1 cellular context compared by ENCODE assay signal in the genomic region with DNA sequence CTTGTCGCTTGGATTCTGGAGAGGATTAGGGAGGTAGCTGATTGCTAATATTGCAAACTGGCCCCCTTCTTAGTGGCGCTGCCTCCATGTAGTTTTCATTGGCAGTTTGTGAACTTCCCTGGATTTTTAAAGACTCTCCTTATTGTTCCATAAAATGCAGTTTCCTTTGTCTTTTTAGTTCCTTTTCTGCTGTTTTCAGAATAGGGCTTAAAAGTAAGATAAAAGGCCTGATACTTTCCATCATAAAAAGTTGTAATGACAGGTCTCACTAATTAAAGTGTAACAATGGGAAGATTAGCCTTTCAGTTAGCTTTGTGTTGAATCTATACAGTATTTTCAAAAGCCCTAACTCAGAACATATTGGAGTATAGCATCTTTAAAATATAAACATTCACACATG.
TF ChIP-seq lines count a peak whose summit lies in the region.

No MANE protein-coding gene starts in this region.

TF ChIP-seq in GM23338, 12 proteins besides CTCF, POLR2A, EP300 and RAD21 (continued from another document):
- TF ChIP-seq, protein P1, sequence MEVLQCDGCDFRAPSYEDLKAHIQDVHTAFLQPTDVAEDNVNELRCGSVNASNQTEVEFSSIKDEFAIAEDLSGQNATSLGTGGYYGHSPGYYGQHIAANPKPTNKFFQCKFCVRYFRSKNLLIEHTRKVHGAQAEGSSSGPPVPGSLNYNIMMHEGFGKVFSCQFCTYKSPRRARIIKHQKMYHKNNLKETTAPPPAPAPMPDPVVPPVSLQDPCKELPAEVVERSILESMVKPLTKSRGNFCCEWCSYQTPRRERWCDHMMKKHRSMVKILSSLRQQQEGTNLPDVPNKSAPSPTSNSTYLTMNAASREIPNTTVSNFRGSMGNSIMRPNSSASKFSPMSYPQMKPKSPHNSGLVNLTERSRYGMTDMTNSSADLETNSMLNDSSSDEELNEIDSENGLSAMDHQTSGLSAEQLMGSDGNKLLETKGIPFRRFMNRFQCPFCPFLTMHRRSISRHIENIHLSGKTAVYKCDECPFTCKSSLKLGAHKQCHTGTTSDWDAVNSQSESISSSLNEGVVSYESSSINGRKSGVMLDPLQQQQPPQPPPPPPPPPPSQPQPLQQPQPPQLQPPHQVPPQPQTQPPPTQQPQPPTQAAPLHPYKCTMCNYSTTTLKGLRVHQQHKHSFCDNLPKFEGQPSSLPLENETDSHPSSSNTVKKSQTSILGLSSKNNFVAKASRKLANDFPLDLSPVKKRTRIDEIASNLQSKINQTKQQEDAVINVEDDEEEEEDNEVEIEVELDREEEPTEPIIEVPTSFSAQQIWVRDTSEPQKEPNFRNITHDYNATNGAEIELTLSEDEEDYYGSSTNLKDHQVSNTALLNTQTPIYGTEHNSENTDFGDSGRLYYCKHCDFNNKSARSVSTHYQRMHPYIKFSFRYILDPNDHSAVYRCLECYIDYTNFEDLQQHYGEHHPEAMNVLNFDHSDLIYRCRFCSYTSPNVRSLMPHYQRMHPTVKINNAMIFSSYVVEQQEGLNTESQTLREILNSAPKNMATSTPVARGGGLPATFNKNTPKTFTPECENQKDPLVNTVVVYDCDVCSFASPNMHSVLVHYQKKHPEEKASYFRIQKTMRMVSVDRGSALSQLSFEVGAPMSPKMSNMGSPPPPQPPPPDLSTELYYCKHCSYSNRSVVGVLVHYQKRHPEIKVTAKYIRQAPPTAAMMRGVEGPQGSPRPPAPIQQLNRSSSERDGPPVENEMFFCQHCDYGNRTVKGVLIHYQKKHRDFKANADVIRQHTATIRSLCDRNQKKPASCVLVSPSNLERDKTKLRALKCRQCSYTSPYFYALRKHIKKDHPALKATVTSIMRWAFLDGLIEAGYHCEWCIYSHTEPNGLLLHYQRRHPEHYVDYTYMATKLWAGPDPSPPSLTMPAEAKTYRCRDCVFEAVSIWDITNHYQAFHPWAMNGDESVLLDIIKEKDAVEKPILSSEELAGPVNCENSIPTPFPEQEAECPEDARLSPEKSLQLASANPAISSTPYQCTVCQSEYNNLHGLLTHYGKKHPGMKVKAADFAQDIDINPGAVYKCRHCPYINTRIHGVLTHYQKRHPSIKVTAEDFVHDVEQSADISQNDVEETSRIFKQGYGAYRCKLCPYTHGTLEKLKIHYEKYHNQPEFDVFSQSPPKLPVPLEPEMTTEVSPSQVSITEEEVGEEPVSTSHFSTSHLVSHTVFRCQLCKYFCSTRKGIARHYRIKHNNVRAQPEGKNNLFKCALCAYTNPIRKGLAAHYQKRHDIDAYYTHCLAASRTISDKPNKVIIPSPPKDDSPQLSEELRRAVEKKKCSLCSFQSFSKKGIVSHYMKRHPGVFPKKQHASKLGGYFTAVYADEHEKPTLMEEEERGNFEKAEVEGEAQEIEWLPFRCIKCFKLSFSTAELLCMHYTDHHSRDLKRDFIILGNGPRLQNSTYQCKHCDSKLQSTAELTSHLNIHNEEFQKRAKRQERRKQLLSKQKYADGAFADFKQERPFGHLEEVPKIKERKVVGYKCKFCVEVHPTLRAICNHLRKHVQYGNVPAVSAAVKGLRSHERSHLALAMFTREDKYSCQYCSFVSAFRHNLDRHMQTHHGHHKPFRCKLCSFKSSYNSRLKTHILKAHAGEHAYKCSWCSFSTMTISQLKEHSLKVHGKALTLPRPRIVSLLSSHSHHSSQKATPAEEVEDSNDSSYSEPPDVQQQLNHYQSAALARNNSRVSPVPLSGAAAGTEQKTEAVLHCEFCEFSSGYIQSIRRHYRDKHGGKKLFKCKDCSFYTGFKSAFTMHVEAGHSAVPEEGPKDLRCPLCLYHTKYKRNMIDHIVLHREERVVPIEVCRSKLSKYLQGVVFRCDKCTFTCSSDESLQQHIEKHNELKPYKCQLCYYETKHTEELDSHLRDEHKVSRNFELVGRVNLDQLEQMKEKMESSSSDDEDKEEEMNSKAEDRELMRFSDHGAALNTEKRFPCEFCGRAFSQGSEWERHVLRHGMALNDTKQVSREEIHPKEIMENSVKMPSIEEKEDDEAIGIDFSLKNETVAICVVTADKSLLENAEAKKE (CRISPR knock-in tag; IDR thresholded peaks at IDR 0.05): no peak
- no peak for TF ChIP-seq POLR2AphosphoS5 (IDR thresholded peaks at IDR 0.05; ENCODE audit: low read depth)
- no peak for TF ChIP-seq ZNF114 (CRISPR knock-in tag; IDR thresholded peaks at IDR 0.05)
- TF ChIP-seq NANOG (IDR thresholded peaks at IDR 0.05; ENCODE audit: borderline replicate concordance): no peak
- no peak for TF ChIP-seq ZNF331 (CRISPR knock-in tag; IDR thresholded peaks at IDR 0.05; ENCODE audit: low read depth)
- no peak for TF ChIP-seq EZH2phosphoT487 (IDR thresholded peaks at IDR 0.05; ENCODE audit: unreplicated experiment)
- no peak for TF ChIP-seq CREB1 (CRISPR knock-in tag; IDR thresholded peaks at IDR 0.05; ENCODE audit: low read depth)
